In the genomic region with DNA sequence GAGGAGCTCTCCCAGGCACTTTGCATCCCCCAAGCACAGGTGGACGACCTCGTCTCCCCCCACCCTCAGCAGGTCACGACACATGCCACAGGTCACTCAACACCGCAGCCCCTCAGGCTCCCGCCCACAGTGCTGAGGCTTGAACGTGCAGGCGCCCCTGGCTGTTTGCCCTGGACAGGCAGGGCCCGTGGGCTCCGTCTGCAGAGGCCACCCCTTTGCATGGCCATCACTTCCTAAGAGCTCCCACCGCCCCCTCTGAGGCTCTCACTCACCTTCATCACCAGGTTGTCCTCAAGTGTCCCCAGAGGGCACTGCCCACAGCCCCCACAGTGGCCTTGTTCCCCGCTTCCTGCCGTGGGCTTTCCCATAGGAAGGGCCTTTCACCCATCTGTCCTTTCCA, we compare ENCODE assay signal across 18 cellular contexts.
"Had no signal": no experiment of that assay in that cellular context is flagged by ENCODE, and none has a peak within 500 bp of the region (broad histone marks: within the 10 kb centered on the region; RNA-seq: fewer than 3 reads in every experiment).

No MANE protein-coding gene starts in this region.

- H3K27ac ChIP-seq: tibial artery had no signal

- FAIRE-seq: urothelium cell line had no signal

- H3K9me3 ChIP-seq: tibial artery had no signal

- DNase-seq: activated B cell treated with CpG ODN at 0.5 μM for 24 hours; activated CD4-positive, alpha-beta T cell treated with anti-CD3 and anti-CD28 coated beads for 36 hours; activated CD4-positive, alpha-beta T cell treated with anti-CD3 and anti-CD28 coated beads, Interleukin-2, amount 50 U/mL, for 4 hours; activated CD8-positive, alpha-beta memory T cell treated with anti-CD3 and anti-CD28 coated beads for 24 hours; activated CD8-positive, alpha-beta memory T cell treated with anti-CD3 and anti-CD28 coated beads, Interleukin-2, amount 50 U/mL, for 4 hours; activated naive CD4-positive, alpha-beta T cell; activated naive CD8-positive, alpha-beta T cell treated with anti-CD3 and anti-CD28 coated beads, Interleukin-2, amount 10 ng/mL, durations not matched to agents 7 days and 5 days; activated T-cell treated with anti-CD3 and anti-CD28 coated beads, Interleukin-2, amount 50 U/mL, for 4 hours; amniotic stem cell; effector CD4-positive, alpha-beta T cell; foreskin melanocyte; immature natural killer cell; retina; stimulated activated CD4-positive, alpha-beta T cell treated with anti-CD3 and anti-CD28 coated beads, Interleukin-4, amount 100 ng/mL, for 24 hours; T1000; tibial artery had no signal

- H3K27me3 ChIP-seq: tibial artery had no signal

- H3K4me3 ChIP-seq: tibial artery had no signal

- ATAC-seq: activated CD4-positive, alpha-beta T cell treated with anti-CD3 and anti-CD28 coated beads for 36 hours; activated T-cell treated with anti-CD3 and anti-CD28 coated beads, Interleukin-2, amount 50 U/mL, for 4 hours; left lobe of liver had no signal
